Comparison of ENCODE assay signal across 8 cellular contexts in genomic region chr6:12010635-12011275, GRCh38. TPM values are rescaled to one million over a fixed set of nuclear protein-coding genes. Genes with fewer than 3 reads are reported as not detected.
DNase-seq lines count a peak whose midpoint lies in the region; ATAC-seq, FAIRE-seq and TF ChIP-seq lines count a peak whose summit lies in the region.

No MANE protein-coding gene starts in this region.

- H3K9me3 Mint-ChIP-seq in nephron, result no peaks in the 10 kb centered on the region

- no peaks in the 10 kb centered on the region for H3K36me3 ChIP-seq in esophagus muscularis mucosa

- H3K27ac ChIP-seq in 22Rv1 (peak overlapping the region; percentile 98), VCaP (peak overlapping the region; percentile 62), esophagus muscularis mucosa (replicated peaks in 1 of 4) (peak overlapping the region; percentile 90 to 98 (median 95))

- H3K4me3 ChIP-seq in GM12864 (ENCODE audit: low read depth, low read length), result peak overlapping the region; percentile 68
- H3K4me3 ChIP-seq in esophagus muscularis mucosa, result peak overlapping the region; percentile 80 to 87 (median 85)

- H3K27me3 Mint-ChIP-seq in nephron (ENCODE audit: low read depth), result no peaks in the 10 kb centered on the region

- ATAC-seq in HG02588 (IDR thresholded peaks at IDR 0.05; ENCODE audit: unreplicated experiment), result peak; percentile 28

- H3K36me3 Mint-ChIP-seq in nephron (ENCODE audit: low read depth), result peaks cover 14% of the 10 kb centered on the region

- H3K4me3 Mint-ChIP-seq in nephron, result peak overlapping the region; percentile 87 to 94 (median 93)

- peaks cover 51% of the 10 kb centered on the region for H3K4me1 Mint-ChIP-seq in nephron

- TF ChIP-seq POLR2A in esophagus muscularis mucosa (IDR thresholded peaks at IDR 0.05; ENCODE audit: low read depth), result no peak

- DNase-seq in GM12864 (ENCODE audit: low read depth) (no peak), MV-4-11 (lab: John Stamatoyannopoulos, UW) (peak; percentile 96), esophagus muscularis mucosa (ENCODE audit: extremely low spot score) (peak; percentile 93), frontal cortex (ENCODE audit: low spot score in 2 of 2) (no peak)

- H3K27ac Mint-ChIP-seq in nephron, result peak overlapping the region; percentile 95 to 100 (median 99)

- TF ChIP-seq EP300 in esophagus muscularis mucosa (IDR thresholded peaks at IDR 0.05), result no peak

- no peak for FAIRE-seq in frontal cortex (lab: Jason Lieb, UNC)

- H3K27me3 ChIP-seq in esophagus muscularis mucosa, result no peaks in the 10 kb centered on the region

- intact Hi-C loops in esophagus muscularis mucosa (cut with DNase I), result loop anchor here (5.0 to 10.0 kb wide), 2 partner anchors 306 to 473 kb away; partner anchors contain the start of gene TMEM170B

- TF ChIP-seq CTCF in 22Rv1 (IDR thresholded peaks at IDR 0.05), result no peak
- TF ChIP-seq CTCF in GM12864 (IDR thresholded peaks at IDR 0.05; ENCODE audit: low read depth, low read length, missing control alignments), result no peak
- no peak for TF ChIP-seq CTCF in VCaP (conservative IDR thresholded peaks at IDR 0.05)
- peak in 1 of 3 experiments; percentile 8 for TF ChIP-seq CTCF in esophagus muscularis mucosa (IDR thresholded peaks at IDR 0.05)
- no peak for TF ChIP-seq CTCF in nephron (IDR thresholded peaks at IDR 0.05; ENCODE audit: unreplicated experiment in 3 of 3)

- peaks cover 15 to 49% (median 37%) of the 10 kb centered on the region in 4 donors for H3K4me1 ChIP-seq in esophagus muscularis mucosa

- H3K9me3 ChIP-seq in esophagus muscularis mucosa, result no peaks in the 10 kb centered on the region

- under 1% methylated on average over 22 of the region's 22 CpGs for WGBS in esophagus muscularis mucosa

RNA-seq across cellular contexts. Expression of gene HIVEP1, which starts 1.4 kb away (rescaled TPM):
- 10 to 100 TPM; 16.2 to 28.3 (median 25.1) TPM for total RNA-seq in esophagus muscularis mucosa
- total RNA-seq in frontal cortex, result 13.0 TPM

Comparison
In these comparisons a context has a peak if more than half of its experiments do, and no peak if none do; other contexts are left out.
1. DNase-seq: peak in MV-4-11 (single experiment) and esophagus muscularis mucosa (single experiment); none in GM12864 (single experiment) and frontal cortex (0 of 2).
2. Peak in every context shown above with its lines, with median percentiles within 50 percentile points of each other: H3K27ac ChIP-seq.